22 cellular contexts compared by ENCODE assay signal in genomic region chr20:1665345-1665744, GRCh38. TPM values are rescaled to one million over a fixed set of nuclear protein-coding genes. Genes with fewer than 3 reads are reported as not detected.
A peak's percentile ranks its signal among the peaks of the same experiment; 100 is the strongest.
DNase-seq lines count a peak whose midpoint lies in the region; ATAC-seq and TF ChIP-seq lines count a peak whose summit lies in the region.
"Had no signal": no experiment of that assay in that cellular context is flagged by ENCODE, and none has a peak within 500 bp of the region (broad histone marks: within the 10 kb centered on the region; RNA-seq: fewer than 3 reads in every experiment).

No MANE protein-coding gene starts in this region.

- no peak for DNase-seq in activated T-cell treated with anti-CD3 and anti-CD28 coated beads, Interleukin-2, amount 50 U/mL, for 24 hours
- DNase-seq in activated T-cell treated with anti-CD3 and anti-CD28 coated beads for 4 hours: no peak
- no peak for DNase-seq in HL-60 (ENCODE audit: low read depth in 1 of 2, low spot score in 1 of 2)
- no peak for DNase-seq in activated naive CD8-positive, alpha-beta T cell treated with anti-CD3 and anti-CD28 coated beads for 36 hours
- no peak for DNase-seq in psoas muscle
- no peak for DNase-seq in mucosa of gallbladder (ENCODE audit: low spot score)
- no peak for DNase-seq in cardiac septum (ENCODE audit: low spot score)
- DNase-seq: ACHN, NCI-H82, nephron progenitor cell, OCI-M1, SIG-M5 had no signal

- H3K4me1 Mint-ChIP-seq in activated T-cell treated with anti-CD3 and anti-CD28 coated beads, Interleukin-2, amount 50 U/mL, for 24 hours (ENCODE audit: low read depth): peaks cover 97% of the 10 kb centered on the region
- H3K4me1 Mint-ChIP-seq in activated naive CD8-positive, alpha-beta T cell treated with anti-CD3 and anti-CD28 coated beads for 36 hours: peaks cover 90% of the 10 kb centered on the region

- H3K27ac ChIP-seq in HL-60 (replicated peaks) (peak overlapping the region; percentile 49; the same call in 1 of the 2 replicates), skin epidermis (peak overlapping the region in 12 of 21 experiments; percentile 5 to 88 (median 64)), psoas muscle (no peak overlapping the region)
- H3K27ac ChIP-seq: cardiac muscle cell, prostate gland had no signal

- no peaks in the 10 kb centered on the region for H3K27me3 Mint-ChIP-seq in activated T-cell treated with anti-CD3 and anti-CD28 coated beads, Interleukin-2, amount 50 U/mL, for 24 hours
- H3K27me3 Mint-ChIP-seq in activated naive CD8-positive, alpha-beta T cell treated with anti-CD3 and anti-CD28 coated beads for 36 hours: no peaks in the 10 kb centered on the region
- H3K27me3 Mint-ChIP-seq: IgD-negative memory B cell had no signal

- intact Hi-C loops in psoas muscle (cut with DNase I): loop anchor here in 1 of 2 donors (10.0 kb wide), 1 partner anchor 59 kb away; no protein-coding TSS in a partner anchor
- intact Hi-C loops in cardiac septum (cut with DNase I): no loop called here

- no peak for ATAC-seq in psoas muscle
- ATAC-seq: HCT116, WTC11 had no signal

- H3K36me3 ChIP-seq in psoas muscle (ENCODE audit: insufficient read depth in 1 of 2, low read depth in 1 of 2): no peaks in the 10 kb centered on the region
- H3K36me3 ChIP-seq: cardiac muscle cell, prostate gland had no signal

- H3K9me3 ChIP-seq in psoas muscle: no peaks in the 10 kb centered on the region
- H3K9me3 ChIP-seq: prostate gland had no signal

- H3K27me3 ChIP-seq in HL-60 (ENCODE audit: insufficient read depth, poor library complexity, severe bottlenecking): no peaks in the 10 kb centered on the region
- H3K27me3 ChIP-seq in psoas muscle (ENCODE audit: insufficient read depth in 3 of 3, low read length in 2 of 3): no peaks in the 10 kb centered on the region
- H3K27me3 ChIP-seq: cardiac muscle cell had no signal

- WGBS in psoas muscle, 3 donors: 85 to 92% (median 92%) methylated on average over 3 of the region's 3 CpGs

- no peaks in the 10 kb centered on the region for H3K4me1 ChIP-seq in psoas muscle
- H3K4me1 ChIP-seq: prostate gland had no signal

- H3K4me3 ChIP-seq in HL-60 (replicated peaks; ENCODE audit: insufficient read depth, low read length): no peak overlapping the region
- no peak overlapping the region for H3K4me3 ChIP-seq in skin epidermis
- no peak overlapping the region for H3K4me3 ChIP-seq in psoas muscle
- H3K4me3 ChIP-seq: cardiac muscle cell, prostate gland had no signal

- H3K4me3 Mint-ChIP-seq in activated T-cell treated with anti-CD3 and anti-CD28 coated beads, Interleukin-2, amount 50 U/mL, for 24 hours: peak overlapping the region; percentile 73
- peak overlapping the region; percentile 74 for H3K4me3 Mint-ChIP-seq in activated naive CD8-positive, alpha-beta T cell treated with anti-CD3 and anti-CD28 coated beads for 36 hours
- H3K4me3 Mint-ChIP-seq: nephron progenitor cell, WTC11 had no signal

- peak overlapping the region; percentile 91 for H3K27ac Mint-ChIP-seq in activated T-cell treated with anti-CD3 and anti-CD28 coated beads, Interleukin-2, amount 50 U/mL, for 24 hours
- peak overlapping the region; percentile 93 for H3K27ac Mint-ChIP-seq in activated naive CD8-positive, alpha-beta T cell treated with anti-CD3 and anti-CD28 coated beads for 36 hours
- H3K27ac Mint-ChIP-seq: nephron progenitor cell, WTC11 had no signal

- TF ChIP-seq CTCF in HL-60 (IDR thresholded peaks at IDR 0.05; ENCODE audit: insufficient read depth, low read length): no peak
- TF ChIP-seq CTCF in psoas muscle (IDR thresholded peaks at IDR 0.05): no peak

- H3K36me3 Mint-ChIP-seq in activated T-cell treated with anti-CD3 and anti-CD28 coated beads, Interleukin-2, amount 50 U/mL, for 24 hours (ENCODE audit: low read depth): peaks cover 33% of the 10 kb centered on the region
- peaks cover 72% of the 10 kb centered on the region for H3K36me3 Mint-ChIP-seq in activated naive CD8-positive, alpha-beta T cell treated with anti-CD3 and anti-CD28 coated beads for 36 hours
- H3K36me3 Mint-ChIP-seq: IgD-negative memory B cell had no signal

- peaks cover 3% of the 10 kb centered on the region for H3K9me3 Mint-ChIP-seq in activated T-cell treated with anti-CD3 and anti-CD28 coated beads, Interleukin-2, amount 50 U/mL, for 24 hours
- H3K9me3 Mint-ChIP-seq in activated naive CD8-positive, alpha-beta T cell treated with anti-CD3 and anti-CD28 coated beads for 36 hours: peaks cover 30% of the 10 kb centered on the region
- H3K9me3 Mint-ChIP-seq: IgD-negative memory B cell, nephron progenitor cell had no signal

RNA-seq across cellular contexts. Expression of gene SIRPG, which starts 7.8 kb away (rescaled TPM):
- total RNA-seq in activated naive CD8-positive, alpha-beta T cell treated with anti-CD3 and anti-CD28 coated beads for 36 hours: 10 to 100 TPM; 34.1 to 35.8 TPM
- total RNA-seq in psoas muscle (under 1 TPM in 2 of 4 donors, not detected in 2; 0.21 to 0.30 TPM), mucosa of gallbladder (1.2 TPM), cardiac septum (not detected)
- under 1 TPM in 1 of 3 donors, not detected in 2; 0.01 TPM for polyA plus RNA-seq in psoas muscle
- total RNA-seq: cardiac muscle cell, dermis microvascular lymphatic vessel endothelial cell, epithelial cell of proximal tubule, frontal cortex, kidney epithelial cell, WTC11 had no signal
- polyA plus RNA-seq: cardiac muscle cell had no signal

RNA-seq across cellular contexts. Expression of gene SIRPB1, which starts 45.5 kb away (rescaled TPM):
- total RNA-seq in activated naive CD8-positive, alpha-beta T cell treated with anti-CD3 and anti-CD28 coated beads for 36 hours: 1 to 10 TPM; 4.3 to 4.5 TPM
- 1 to 10 TPM in 3 of 4 donors, under 1 TPM in 1; 0.50 to 3.6 (median 1.5) TPM for total RNA-seq in psoas muscle
- polyA plus RNA-seq in psoas muscle: under 1 TPM; 0.03 to 0.74 (median 0.73) TPM
- total RNA-seq in mucosa of gallbladder: 16.3 TPM
- total RNA-seq in cardiac septum: 0.92 TPM
- total RNA-seq: cardiac muscle cell, WTC11 had no signal
- polyA plus RNA-seq: cardiac muscle cell had no signal

Comparison
In these comparisons a context has a peak if more than half of its experiments do, and no peak if none do; other contexts are left out.
1. RNA of gene SIRPG, which starts 7.8 kb away (total RNA-seq): 34.1 to 35.8 TPM in activated naive CD8-positive, alpha-beta T cell treated with anti-CD3 and anti-CD28 coated beads for 36 hours; 1.2 TPM in mucosa of gallbladder (single experiment), 0.21 to 0.30 TPM in psoas muscle and not detected in cardiac septum (single experiment); every median in the first group is over 10 times any median in the second.